8 cellular contexts compared by ENCODE assay signal in the genomic region with DNA sequence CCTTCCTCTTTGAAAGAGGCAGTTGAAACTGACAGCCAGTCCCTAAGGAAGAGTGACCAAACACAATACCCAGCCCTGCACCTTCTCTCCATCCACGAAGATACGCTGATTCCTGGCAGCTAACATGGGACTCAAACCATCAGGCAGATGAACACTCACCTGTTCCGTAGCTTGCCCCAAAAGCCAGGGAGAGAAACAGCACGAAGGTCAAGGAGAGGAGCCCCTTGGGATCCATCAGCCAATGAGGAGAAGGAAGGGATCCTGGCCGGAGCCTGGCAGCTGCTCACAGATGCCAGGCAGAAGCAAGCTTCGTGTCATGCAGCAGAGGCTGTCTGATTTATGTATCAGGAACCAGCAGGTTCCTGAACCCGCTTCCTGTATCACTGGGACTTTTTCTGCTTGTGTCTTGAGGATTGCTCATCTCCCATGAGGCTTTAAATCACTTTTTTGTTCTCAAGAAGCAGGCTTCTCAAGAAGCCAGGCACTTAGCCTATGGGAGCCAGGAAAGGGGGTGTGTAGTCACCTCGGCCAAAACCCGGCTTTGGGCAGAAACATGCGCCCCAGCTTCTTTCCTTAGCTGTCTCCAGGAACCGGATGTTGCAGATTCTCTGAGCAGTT. TPM values are rescaled to one million over a fixed set of nuclear protein-coding genes. Genes with fewer than 3 reads are reported as not detected.
A peak's percentile ranks its signal among the peaks of the same experiment; 100 is the strongest.
DNase-seq lines count a peak whose midpoint lies in the region; ATAC-seq, FAIRE-seq and TF ChIP-seq lines count a peak whose summit lies in the region.
"Had no signal": no experiment of that assay in that cellular context is flagged by ENCODE, and none has a peak within 500 bp of the region (broad histone marks: within the 10 kb centered on the region; RNA-seq: fewer than 3 reads in every experiment).

A gene with protein sequence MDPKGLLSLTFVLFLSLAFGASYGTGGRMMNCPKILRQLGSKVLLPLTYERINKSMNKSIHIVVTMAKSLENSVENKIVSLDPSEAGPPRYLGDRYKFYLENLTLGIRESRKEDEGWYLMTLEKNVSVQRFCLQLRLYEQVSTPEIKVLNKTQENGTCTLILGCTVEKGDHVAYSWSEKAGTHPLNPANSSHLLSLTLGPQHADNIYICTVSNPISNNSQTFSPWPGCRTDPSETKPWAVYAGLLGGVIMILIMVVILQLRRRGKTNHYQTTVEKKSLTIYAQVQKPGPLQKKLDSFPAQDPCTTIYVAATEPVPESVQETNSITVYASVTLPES (minus strand): TSS at position 334 of the 618 bp plus-strand sequence. CDS start 99 bp downstream, at position 235.

- H3K27me3 ChIP-seq in PC-9 (ENCODE audit: insufficient read depth, low read depth): peaks cover 54% of the 10 kb centered on the region

- no peak within 1 kb of the TSS for H3K27ac ChIP-seq in PC-9
- H3K27ac ChIP-seq: VCaP had no signal

- peak; percentile 63 for ATAC-seq in GM19025 (IDR thresholded peaks at IDR 0.05; ENCODE audit: low read depth, unreplicated experiment)
- peak; percentile 62 for ATAC-seq in HG02981 (IDR thresholded peaks at IDR 0.05; ENCODE audit: unreplicated experiment)

- no peaks in the 10 kb centered on the region; the same call in 1 of the 2 replicates for H3K9me2 ChIP-seq in PC-9 (ENCODE audit: insufficient read depth)

- no peak for TF ChIP-seq CTCF in PC-9 (conservative IDR thresholded peaks at IDR 0.05)

- no peaks in the 10 kb centered on the region for H3K4me1 ChIP-seq in PC-9 (replicated peaks; ENCODE audit: insufficient read depth)

- H3F3A ChIP-seq in PC-9 (ENCODE audit: insufficient read depth, low read depth): no peaks in the 10 kb centered on the region

- FAIRE-seq in H54 (lab: Jason Lieb, UNC): no peak

- intact Hi-C loops in PC-9 (cut with micrococcal nuclease; ENCODE audit: unreplicated experiment): no loop called here

- DNase-seq in activated CD4-positive, alpha-beta T cell treated with anti-CD3 and anti-CD28 coated beads for 48 hours: peak; percentile 78
- DNase-seq in myocyte (ENCODE audit: low read depth): peak; percentile 44
- DNase-seq in medulla oblongata (ENCODE audit: extremely low spot score): no peak
- DNase-seq in H54 (ENCODE audit: insufficient read length, low spot score): no peak
- DNase-seq in PC-9: no peak

- H4K20me1 ChIP-seq in PC-9 (ENCODE audit: insufficient read depth): no peaks in the 10 kb centered on the region

- POLR2A ChIA-PET in PC-9 (lab: Charles Lee; ENCODE audit: unreplicated experiment): no interaction called here

- H3K36me3 ChIP-seq in PC-9 (ENCODE audit: low read depth): no peaks in the 10 kb centered on the region

- no peak for TF ChIP-seq POLR2A in H54 (IDR thresholded peaks at IDR 0.05; ENCODE audit: low read depth, low read length)

- no peak within 1 kb of the TSS for H3K4me3 ChIP-seq in PC-9

- no peaks in the 10 kb centered on the region for H3K9me3 ChIP-seq in PC-9 (ENCODE audit: insufficient read depth, low read depth)

- no peak within 1 kb of the TSS for H3K4me2 ChIP-seq in PC-9

- CTCF ChIA-PET in PC-9 (lab: Charles Lee): no interaction called here

- BruUV-seq in PC-9 (replicated peaks; lab: Mats Ljungman, UMichigan): no TSS peak

- H3K79me2 ChIP-seq in PC-9 (ENCODE audit: low read depth): no peaks in the 10 kb centered on the region

- H2AFZ ChIP-seq in PC-9: no peak within 1 kb of the TSS

RNA-seq across cellular contexts. Expression of the gene that starts here (rescaled TPM):
- total RNA-seq in myocyte (not detected in 2 replicates), PC-9 (2021) (not detected in 2 replicates)
- not detected for polyA plus RNA-seq in myocyte (2012)

Comparison
In these comparisons a context has a peak if more than half of its experiments do, and no peak if none do; other contexts are left out.
1. Peak in DNase-seq in myocyte; RNA of the gene not detected or under 1 TPM.